In the genomic region with DNA sequence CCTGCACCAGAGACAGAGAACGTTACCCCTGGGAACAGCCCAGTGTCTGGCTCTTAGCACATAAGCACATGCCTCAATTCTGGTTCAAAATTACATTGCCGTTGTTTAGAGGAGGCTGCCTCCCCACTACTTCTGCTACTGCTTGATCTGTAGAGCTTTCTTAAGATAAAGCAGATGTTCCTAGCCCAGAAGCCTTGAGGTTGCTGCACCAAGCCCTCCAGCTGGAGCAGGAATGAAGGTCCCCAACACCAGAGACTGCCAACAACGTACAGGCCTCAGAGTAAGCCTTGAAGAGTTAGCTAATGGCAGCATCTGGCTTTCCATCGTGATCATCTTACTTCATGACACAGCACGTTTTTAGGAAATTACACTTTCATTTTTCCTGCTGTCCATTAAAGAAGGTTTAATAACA, we compare ENCODE assay signal across 21 cellular contexts.
"Had no signal": no experiment of that assay in that cellular context is flagged by ENCODE, and none has a peak within 500 bp of the region (broad histone marks: within the 10 kb centered on the region; RNA-seq: fewer than 3 reads in every experiment).

No MANE protein-coding gene starts in this region.

- H3K27ac ChIP-seq: esophagus muscularis mucosa, gastrocnemius medialis, heart right ventricle, left lung, sigmoid colon, spleen, thoracic aorta, upper lobe of right lung, WERI-Rb-1 had no signal

- ATAC-seq: activated T-cell treated with anti-CD3 and anti-CD28 coated beads, Interleukin-2, amount 50 U/mL, for 72 hours; gastrocnemius medialis; heart right ventricle; left lung; stimulated activated memory B cell treated with anti-CD40 and anti-IgM and Interleukin-4, amounts not matched to agents 10 μg/mL and 1 μg/mL and 100 μg/mL, for 72 hours; upper lobe of right lung had no signal

- H3K9me3 Mint-ChIP-seq: activated naive CD4-positive, alpha-beta T cell treated with anti-CD3 and anti-CD28 coated beads, Interleukin-2, amount 50 U/mL, for 24 hours; nephron; stimulated activated memory B cell treated with anti-CD40 and anti-IgM and Interleukin-4, amounts not matched to agents 10 μg/mL and 1 μg/mL and 100 μg/mL, for 72 hours had no signal

- H3K4me3 Mint-ChIP-seq: activated naive CD4-positive, alpha-beta T cell treated with anti-CD3 and anti-CD28 coated beads, Interleukin-2, amount 50 U/mL, for 24 hours; activated T-cell treated with anti-CD3 and anti-CD28 coated beads, Interleukin-2, amount 50 U/mL, for 72 hours; nephron; stimulated activated memory B cell treated with anti-CD40 and anti-IgM and Interleukin-4, amounts not matched to agents 10 μg/mL and 1 μg/mL and 100 μg/mL, for 72 hours had no signal

- DNase-seq: activated CD4-positive, alpha-beta T cell treated with anti-CD3 and anti-CD28 coated beads, Interleukin-2, amount 50 U/mL, for 4 hours; activated effector memory CD4-positive, alpha-beta T cell treated with anti-CD3 and anti-CD28 coated beads, Interleukin-2, amount 50 U/mL, for 16 hours; activated T-cell treated with anti-CD3 and anti-CD28 coated beads, Interleukin-2, amount 50 U/mL, for 72 hours; effector CD4-positive, alpha-beta T cell; gastrocnemius medialis; heart right ventricle; left lung; midbrain; nucleus accumbens; posterior cingulate gyrus; sigmoid colon; spleen; stimulated activated CD4-positive, alpha-beta T cell treated with anti-CD3 and anti-CD28 coated beads, Interleukin-4, amount 100 ng/mL, for 4 hours; T-helper 2 cell; upper lobe of right lung; WERI-Rb-1 had no signal

- H3K27me3 ChIP-seq: esophagus muscularis mucosa, gastrocnemius medialis, heart right ventricle, left lung, sigmoid colon, spleen, upper lobe of right lung had no signal

- H3K4me1 ChIP-seq: esophagus muscularis mucosa, gastrocnemius medialis, heart right ventricle, left lung, sigmoid colon, upper lobe of right lung had no signal

- H3K27me3 Mint-ChIP-seq: activated naive CD4-positive, alpha-beta T cell treated with anti-CD3 and anti-CD28 coated beads, Interleukin-2, amount 50 U/mL, for 24 hours; stimulated activated memory B cell treated with anti-CD40 and anti-IgM and Interleukin-4, amounts not matched to agents 10 μg/mL and 1 μg/mL and 100 μg/mL, for 72 hours had no signal

- H3K36me3 ChIP-seq: esophagus muscularis mucosa, gastrocnemius medialis, left lung, thoracic aorta, upper lobe of right lung, WERI-Rb-1 had no signal

- H3K27ac Mint-ChIP-seq: activated naive CD4-positive, alpha-beta T cell treated with anti-CD3 and anti-CD28 coated beads, Interleukin-2, amount 50 U/mL, for 24 hours; activated T-cell treated with anti-CD3 and anti-CD28 coated beads, Interleukin-2, amount 50 U/mL, for 72 hours; nephron; stimulated activated memory B cell treated with anti-CD40 and anti-IgM and Interleukin-4, amounts not matched to agents 10 μg/mL and 1 μg/mL and 100 μg/mL, for 72 hours had no signal

- H3K9me3 ChIP-seq: esophagus muscularis mucosa, gastrocnemius medialis, heart right ventricle, left lung, sigmoid colon, spleen, thoracic aorta, upper lobe of right lung had no signal

- H3K4me3 ChIP-seq: esophagus muscularis mucosa, gastrocnemius medialis, heart right ventricle, left lung, sigmoid colon, spleen, thoracic aorta, upper lobe of right lung had no signal

- H3K4me1 Mint-ChIP-seq: nephron; stimulated activated memory B cell treated with anti-CD40 and anti-IgM and Interleukin-4, amounts not matched to agents 10 μg/mL and 1 μg/mL and 100 μg/mL, for 72 hours had no signal
